Comparison of ENCODE assay signal across 8 cellular contexts in genomic region chr14:75334191-75335051, GRCh38. TPM values are rescaled to one million over a fixed set of nuclear protein-coding genes. Genes with fewer than 3 reads are reported as not detected.
A peak's percentile ranks its signal among the peaks of the same experiment; 100 is the strongest.
DNase-seq lines count a peak whose midpoint lies in the region; ATAC-seq lines count a peak whose summit lies in the region.

No MANE protein-coding gene starts in this region.

- DNase-seq in Ammon's horn (ENCODE audit: low spot score): peak; percentile 55
- DNase-seq in NOMO-1 treated with dmso at 0.1 percent for 144 hours (lab: John Stamatoyannopoulos, UW; ENCODE audit: unreplicated experiment): peak; percentile 96
- DNase-seq in activated gamma-delta T cell treated with anti-CD3 and anti-CD28 coated beads, Interleukin-2, amount 50 U/mL, for 16 hours (ENCODE audit: low read depth): peak; percentile 31
- peak; percentile 51 for DNase-seq in left lobe of liver (ENCODE audit: low spot score)
- DNase-seq in stimulated activated CD8-positive, alpha-beta memory T cell treated with anti-CD3 and anti-CD28 coated beads, Interleukin-2, amount 100 ng/mL, for 1 hour (ENCODE audit: low read depth in 2 of 2): peak; percentile 17 to 27
- DNase-seq in HuH-7.5 (ENCODE audit: low spot score): no peak
- DNase-seq in A172 (ENCODE audit: low spot score): no peak

- peak; percentile 58 for ATAC-seq in left lobe of liver
- ATAC-seq in HG02588 (IDR thresholded peaks at IDR 0.05; ENCODE audit: unreplicated experiment): no peak

RNA-seq across cellular contexts. Expression of gene FOS, which starts 55.8 kb away (rescaled TPM):
- total RNA-seq in left lobe of liver: 13.1 TPM
- total RNA-seq in A172 (2014; rRNA removed; shearing (Covaris generic)): 0.89 and 2.2 TPM in 2 replicates

Comparison
In these comparisons a context has a peak if more than half of its experiments do, and no peak if none do; other contexts are left out.
1. DNase-seq: peak in Ammon's horn (single experiment), NOMO-1 treated with dmso at 0.1 percent for 144 hours (single experiment), activated gamma-delta T cell treated with anti-CD3 and anti-CD28 coated beads, Interleukin-2, amount 50 U/mL, for 16 hours (single experiment), left lobe of liver (single experiment) and stimulated activated CD8-positive, alpha-beta memory T cell treated with anti-CD3 and anti-CD28 coated beads, Interleukin-2, amount 100 ng/mL, for 1 hour (2 of 2); none in HuH-7.5 (single experiment) and A172 (single experiment).